Comparison of ENCODE assay signal across 11 cellular contexts in genomic region chr22:41425704-41426365, GRCh38. TPM values are rescaled to one million over a fixed set of nuclear protein-coding genes. Genes with fewer than 3 reads are reported as not detected.
DNase-seq lines count a peak whose midpoint lies in the region; ATAC-seq, FAIRE-seq and TF ChIP-seq lines count a peak whose summit lies in the region.
"Had no signal": no experiment of that assay in that cellular context is flagged by ENCODE, and none has a peak within 500 bp of the region (broad histone marks: within the 10 kb centered on the region; RNA-seq: fewer than 3 reads in every experiment).

No MANE protein-coding gene starts in this region.

- no peak overlapping the region for H3K4me2 ChIP-seq in smooth muscle cell
- no peak overlapping the region for H3K4me2 ChIP-seq in HepG2 (ENCODE audit: low read depth, low read length)

- H4K20me1 ChIP-seq in smooth muscle cell (ENCODE audit: low read depth) = peaks cover 11% of the 10 kb centered on the region
- H4K20me1 ChIP-seq in HepG2 (ENCODE audit: insufficient read depth, low read length) = no peaks in the 10 kb centered on the region

- intact Hi-C loops in natural killer cell (cut with micrococcal nuclease) (no loop called here), HepG2 (cut with micrococcal nuclease; ENCODE audit: unreplicated experiment) (no loop called here)

- 67% methylated on average over 8 of the region's 8 CpGs for WGBS in smooth muscle cell (ENCODE audit: low lambda C conversion rate)
- 85% methylated on average over 8 of the region's 8 CpGs for WGBS in HepG2 (ENCODE audit: low lambda C conversion rate)

- no peak for FAIRE-seq in HepG2 (lab: Jason Lieb, UNC)
- FAIRE-seq: colon had no signal

- POLR2A ChIA-PET in WTC11 (lab: Charles Lee) = no interaction called here
- POLR2A ChIA-PET in HepG2 (lab: Yijun Ruan, JAX) = interaction anchor here (0.5 kb wide), 1 partner anchor 23 kb away, joined by 4 read pairs; no protein-coding TSS in a partner anchor

- H3K9me3 ChIP-seq in smooth muscle cell (replicated peaks; ENCODE audit: low read depth) (no peaks in the 10 kb centered on the region), HepG2 (ENCODE audit: low read length) (no peaks in the 10 kb centered on the region)
- H3K9me3 ChIP-seq: tibial nerve had no signal

- peaks cover 6% of the 10 kb centered on the region for H3K36me3 Mint-ChIP-seq in IgD-negative memory B cell
- H3K36me3 Mint-ChIP-seq in WTC11 = peaks cover 2% of the 10 kb centered on the region; the same call in 1 of the 2 replicates
- no peaks in the 10 kb centered on the region for H3K36me3 Mint-ChIP-seq in natural killer cell

- H3K36me3 ChIP-seq in smooth muscle cell (ENCODE audit: low read depth) (no peaks in the 10 kb centered on the region), HepG2 (replicated peaks in 1 of 2; ENCODE audit: control insufficient read depth in 1 of 2, insufficient read depth in 2 of 2, low read length in 2 of 2) (no peaks in the 10 kb centered on the region)

- no peak for TF ChIP-seq RAD21 in HepG2 (CRISPR knock-in tag; IDR thresholded peaks at IDR 0.05)

- H3K27ac ChIP-seq in smooth muscle cell (ENCODE audit: low read depth) (no peak overlapping the region), HepG2 (ENCODE audit: extremely low read length, insufficient read depth, low read length) (no peak overlapping the region)
- H3K27ac ChIP-seq: HL-60, tibial nerve had no signal

- H3K9me3 Mint-ChIP-seq in IgD-negative memory B cell (no peaks in the 10 kb centered on the region), WTC11 (no peaks in the 10 kb centered on the region), natural killer cell (no peaks in the 10 kb centered on the region)

- no peak for TF ChIP-seq CTCF in WTC11 (IDR thresholded peaks at IDR 0.05)
- TF ChIP-seq CTCF in natural killer cell (IDR thresholded peaks at IDR 0.05) = no peak
- no peak for TF ChIP-seq CTCF in smooth muscle cell (IDR thresholded peaks at IDR 0.05; ENCODE audit: borderline replicate concordance, insufficient read depth, poor library complexity, severe bottlenecking)
- TF ChIP-seq CTCF in HepG2 (CRISPR knock-in tag; IDR thresholded peaks at IDR 0.05) = no peak

- ATAC-seq in WTC11 (no peak), natural killer cell (peak; percentile 49 to 77 (median 64)), HG03139 (IDR thresholded peaks at IDR 0.05; ENCODE audit: unreplicated experiment) (no peak), HepG2 (no peak)

- H3K4me3 ChIP-seq in smooth muscle cell = no peak overlapping the region
- no peak overlapping the region for H3K4me3 ChIP-seq in HepG2 (replicated peaks in 1 of 3; ENCODE audit: insufficient read depth in 1 of 3, low read depth in 2 of 3, low read length in 3 of 3)
- H3K4me3 ChIP-seq: tibial nerve had no signal

- no peaks in the 10 kb centered on the region for H3K4me1 ChIP-seq in smooth muscle cell (ENCODE audit: low read depth)
- no peaks in the 10 kb centered on the region for H3K4me1 ChIP-seq in HepG2 (ENCODE audit: insufficient read depth, low read length)
- H3K4me1 ChIP-seq: tibial nerve had no signal

- H3K4me1 Mint-ChIP-seq in IgD-negative memory B cell (peaks cover 18 to 26% (median 19%) of the 10 kb centered on the region in 3 donors), WTC11 (peaks cover 3% of the 10 kb centered on the region; the same call in 1 of the 2 replicates), natural killer cell (peaks cover 11 to 13% of the 10 kb centered on the region in 2 donors)

- no peaks in the 10 kb centered on the region for H3F3A ChIP-seq in smooth muscle cell (ENCODE audit: low read depth)

- H3K4me3 Mint-ChIP-seq in IgD-negative memory B cell (peak overlapping the region; percentile 42 to 84 (median 56)), WTC11 (no peak overlapping the region), natural killer cell (no peak overlapping the region)

- H3K79me2 ChIP-seq in smooth muscle cell (ENCODE audit: low read depth) (no peaks in the 10 kb centered on the region), HepG2 (ENCODE audit: insufficient read depth, low read length) (no peaks in the 10 kb centered on the region)

- BruUV-seq in HepG2 (replicated peaks; lab: Mats Ljungman, UMichigan) = no TSS peak

- no peaks in the 10 kb centered on the region for H3K27me3 Mint-ChIP-seq in IgD-negative memory B cell
- H3K27me3 Mint-ChIP-seq in WTC11 (ENCODE audit: low read depth) = no peaks in the 10 kb centered on the region
- H3K27me3 Mint-ChIP-seq in natural killer cell (ENCODE audit: low read depth in 2 of 2) = no peaks in the 10 kb centered on the region

- in situ Hi-C loops in HepG2 (cut with HindIII; ENCODE audit: extremely low pct_ligation_motif_present, low pct_unique_long_range_greater_than_20kb) = no loop called here

- H3K9ac ChIP-seq in smooth muscle cell (ENCODE audit: low read depth) (no peak overlapping the region), HepG2 (ENCODE audit: insufficient read depth, low read depth, low read length) (no peak overlapping the region)

- no peaks in the 10 kb centered on the region for H3K27me3 ChIP-seq in smooth muscle cell (ENCODE audit: low read depth)
- H3K27me3 ChIP-seq in HepG2 (ENCODE audit: control insufficient read depth in 1 of 2, insufficient read depth in 2 of 2, low read length in 2 of 2) = no peaks in the 10 kb centered on the region
- H3K27me3 ChIP-seq: tibial nerve had no signal

- H2AFZ ChIP-seq in smooth muscle cell (ENCODE audit: low read depth) = no peak overlapping the region
- no peak overlapping the region for H2AFZ ChIP-seq in HepG2 (ENCODE audit: low read length)

- H3K27ac Mint-ChIP-seq in IgD-negative memory B cell (peak overlapping the region; percentile 69 to 95 (median 91)), WTC11 (peak overlapping the region; percentile 61), natural killer cell (peak overlapping the region; percentile 54 to 84)

- no peak for DNase-seq in WTC11 (ENCODE audit: low spot score)
- no peak for DNase-seq in natural killer cell
- no peak for DNase-seq in smooth muscle cell (lab: John Stamatoyannopoulos, UW; ENCODE audit: unreplicated experiment)
- no peak for DNase-seq in HepG2 (ENCODE audit: low spot score)
- DNase-seq: EL, NCI-H1694 treated with DMSO at 0.1 percent for 48 hours had no signal

- TF ChIP-seq POLR2A in HepG2 (IDR thresholded peaks at IDR 0.05; ENCODE audit: insufficient read depth in 1 of 2, low read depth in 2 of 2, low read length in 2 of 2) = no peak

- CTCF ChIA-PET in WTC11 (lab: Charles Lee) = interaction anchor here (1.1 to 3.8 kb wide), 2 partner anchors 13 to 22 kb away, joined by 3 to 13 read pairs; no protein-coding TSS in a partner anchor
- CTCF ChIA-PET in HepG2 (lab: Yijun Ruan, JAX; ENCODE audit: low intra/inter-chr PET ratio, low total read pairs) = no interaction called here

- TF ChIP-seq EP300 in HepG2 (IDR thresholded peaks at IDR 0.05; ENCODE audit: low read depth in 2 of 2, low read length in 2 of 2) (no peak), HepG2 (CRISPR knock-in tag; IDR thresholded peaks at IDR 0.05; ENCODE audit: borderline replicate concordance) (no peak)

RNA-seq across cellular contexts. Expression of gene TOB2, which starts 20.8 kb away (rescaled TPM):
- polyA plus RNA-seq in IgD-negative memory B cell (52.2 TPM), smooth muscle cell (25.6 and 27.0 TPM in 2 replicates), HepG2 (2011; rRNA removed) (12.2 and 14.3 TPM in 2 replicates)
- total RNA-seq in WTC11 (2021) (46.6 to 52.2 TPM (median 49.4 TPM) in 3 replicates), natural killer cell (10 to 100 TPM; 26.4 to 42.2 (median 32.6) TPM), smooth muscle cell (17.9 and 19.7 TPM in 2 replicates), HepG2 (2016; rRNA removed; fragmentation: Illumina TruSeq; extraction: Trizol) (13.7 and 16.7 TPM in 2 replicates)
- 2.7 and 2.9 TPM in 2 replicates for total RNA-seq in HepG2 (2016; cell fraction: cytosol; rRNA removed; fragmentation: Illumina TruSeq; extraction: Trizol; ENCODE audit: low read depth)
- 14.1 and 14.3 TPM in 2 replicates for total RNA-seq in HepG2 (2016; cell fraction: insoluble cytoplasmic fraction; rRNA removed; fragmentation: Illumina TruSeq; extraction: Trizol)
- 14.6 and 15.0 TPM in 2 replicates for total RNA-seq in HepG2 (2016; cell fraction: membrane; rRNA removed; fragmentation: Illumina TruSeq; extraction: Trizol)
- total RNA-seq in HepG2 (2016; cell fraction: nucleus; rRNA removed; fragmentation: Illumina TruSeq; extraction: Trizol) = 14.9 and 16.2 TPM in 2 replicates
- polyA plus RNA-seq in HepG2 (2011; cell fraction: cytosol; rRNA removed) = 9.6 and 10.9 TPM in 2 replicates
- 20.7 and 21.6 TPM in 2 replicates for polyA plus RNA-seq in HepG2 (2011; cell fraction: nucleus; rRNA removed)
- 12.6 and 16.8 TPM in 2 replicates for polyA plus RNA-seq in HepG2 (2012)
- 2.0 TPM in 2 replicates for polyA plus RNA-seq in HepG2 (2016; cell fraction: cytosol; fragmentation: Illumina TruSeq; extraction: Trizol; ENCODE audit: low read depth)
- polyA plus RNA-seq in HepG2 (2016; cell fraction: insoluble cytoplasmic fraction; fragmentation: Illumina TruSeq; extraction: Trizol; ENCODE audit: low read depth) = 19.1 and 21.8 TPM in 2 replicates
- polyA plus RNA-seq in HepG2 (2016; cell fraction: membrane; fragmentation: Illumina TruSeq; extraction: Trizol; ENCODE audit: low read depth) = 8.7 and 9.6 TPM in 2 replicates
- polyA plus RNA-seq in HepG2 (2016; cell fraction: nucleus; fragmentation: Illumina TruSeq; extraction: Trizol; ENCODE audit: insufficient read depth, low read depth) = 31.0 and 32.7 TPM in 2 replicates
- 15.4 and 25.4 TPM in 2 replicates for polyA minus RNA-seq in HepG2 (2011; rRNA and poly(A)+ RNA removed; ENCODE audit: low replicate concordance)
- polyA minus RNA-seq in HepG2 (2011; cell fraction: cytosol; rRNA and poly(A)+ RNA removed) = 14.9 TPM in 2 replicates
- polyA minus RNA-seq in HepG2 (2011; cell fraction: nucleus; rRNA and poly(A)+ RNA removed) = 8.5 and 10.2 TPM in 2 replicates

RNA-seq across cellular contexts. Expression of gene PHF5A, which starts 42.7 kb away (rescaled TPM):
- polyA plus RNA-seq in IgD-negative memory B cell (23.8 TPM), smooth muscle cell (19.4 and 24.2 TPM in 2 replicates), HepG2 (2011; rRNA removed) (50.7 and 56.6 TPM in 2 replicates)
- total RNA-seq in WTC11 (2021) (93.1 to 99.6 TPM (median 97.9 TPM) in 3 replicates), natural killer cell (10 to 100 TPM; 31.8 to 41.8 (median 37.6) TPM), smooth muscle cell (28.3 and 42.7 TPM in 2 replicates), HepG2 (2016; rRNA removed; fragmentation: Illumina TruSeq; extraction: Trizol) (105 and 154 TPM in 2 replicates)
- total RNA-seq in HepG2 (2016; cell fraction: cytosol; rRNA removed; fragmentation: Illumina TruSeq; extraction: Trizol; ENCODE audit: low read depth) = 34.8 TPM in 2 replicates
- 107 and 165 TPM in 2 replicates for total RNA-seq in HepG2 (2016; cell fraction: insoluble cytoplasmic fraction; rRNA removed; fragmentation: Illumina TruSeq; extraction: Trizol)
- total RNA-seq in HepG2 (2016; cell fraction: membrane; rRNA removed; fragmentation: Illumina TruSeq; extraction: Trizol) = 55.9 and 58.9 TPM in 2 replicates
- 38.4 and 43.4 TPM in 2 replicates for total RNA-seq in HepG2 (2016; cell fraction: nucleus; rRNA removed; fragmentation: Illumina TruSeq; extraction: Trizol)
- polyA plus RNA-seq in HepG2 (2011; cell fraction: cytosol; rRNA removed) = 43.0 and 50.6 TPM in 2 replicates
- 14.8 and 17.9 TPM in 2 replicates for polyA plus RNA-seq in HepG2 (2011; cell fraction: nucleus; rRNA removed)
- polyA plus RNA-seq in HepG2 (2012) = 42.0 and 46.3 TPM in 2 replicates
- polyA plus RNA-seq in HepG2 (2016; cell fraction: cytosol; fragmentation: Illumina TruSeq; extraction: Trizol; ENCODE audit: low read depth) = 22.7 and 24.1 TPM in 2 replicates
- 141 and 153 TPM in 2 replicates for polyA plus RNA-seq in HepG2 (2016; cell fraction: insoluble cytoplasmic fraction; fragmentation: Illumina TruSeq; extraction: Trizol; ENCODE audit: low read depth)
- 38.6 and 42.2 TPM in 2 replicates for polyA plus RNA-seq in HepG2 (2016; cell fraction: membrane; fragmentation: Illumina TruSeq; extraction: Trizol; ENCODE audit: low read depth)
- 44.4 and 50.2 TPM in 2 replicates for polyA plus RNA-seq in HepG2 (2016; cell fraction: nucleus; fragmentation: Illumina TruSeq; extraction: Trizol; ENCODE audit: insufficient read depth, low read depth)
- 22.2 and 41.1 TPM in 2 replicates for polyA minus RNA-seq in HepG2 (2011; rRNA and poly(A)+ RNA removed; ENCODE audit: low replicate concordance)
- 11.8 and 12.4 TPM in 2 replicates for polyA minus RNA-seq in HepG2 (2011; cell fraction: cytosol; rRNA and poly(A)+ RNA removed)
- 14.3 and 15.1 TPM in 2 replicates for polyA minus RNA-seq in HepG2 (2011; cell fraction: nucleus; rRNA and poly(A)+ RNA removed)

RNA-seq across cellular contexts. Expression of gene ACO2, which starts 43.1 kb away (rescaled TPM):
- polyA plus RNA-seq in IgD-negative memory B cell (132 TPM), smooth muscle cell (72.1 and 85.5 TPM in 2 replicates), HepG2 (2011; rRNA removed) (19.2 and 19.4 TPM in 2 replicates)
- total RNA-seq in WTC11 (2021) (98.3 to 104 TPM (median 99.3 TPM) in 3 replicates), natural killer cell (10 to 100 TPM; 77.9 to 99.8 (median 89.5) TPM), smooth muscle cell (33.0 and 33.4 TPM in 2 replicates), HepG2 (2016; rRNA removed; fragmentation: Illumina TruSeq; extraction: Trizol) (39.3 and 45.6 TPM in 2 replicates)
- 34.7 and 46.3 TPM in 2 replicates for total RNA-seq in HepG2 (2016; cell fraction: cytosol; rRNA removed; fragmentation: Illumina TruSeq; extraction: Trizol; ENCODE audit: low read depth)
- total RNA-seq in HepG2 (2016; cell fraction: insoluble cytoplasmic fraction; rRNA removed; fragmentation: Illumina TruSeq; extraction: Trizol) = 35.3 and 49.1 TPM in 2 replicates
- 68.4 and 83.2 TPM in 2 replicates for total RNA-seq in HepG2 (2016; cell fraction: membrane; rRNA removed; fragmentation: Illumina TruSeq; extraction: Trizol)
- total RNA-seq in HepG2 (2016; cell fraction: nucleus; rRNA removed; fragmentation: Illumina TruSeq; extraction: Trizol) = 37.1 and 37.3 TPM in 2 replicates
- polyA plus RNA-seq in HepG2 (2011; cell fraction: cytosol; rRNA removed) = 34.8 and 36.5 TPM in 2 replicates
- 61.6 and 75.9 TPM in 2 replicates for polyA plus RNA-seq in HepG2 (2011; cell fraction: nucleus; rRNA removed)
- polyA plus RNA-seq in HepG2 (2012) = 57.9 and 62.9 TPM in 2 replicates
- 61.5 and 78.5 TPM in 2 replicates for polyA plus RNA-seq in HepG2 (2016; cell fraction: cytosol; fragmentation: Illumina TruSeq; extraction: Trizol; ENCODE audit: low read depth)
- polyA plus RNA-seq in HepG2 (2016; cell fraction: insoluble cytoplasmic fraction; fragmentation: Illumina TruSeq; extraction: Trizol; ENCODE audit: low read depth) = 39.9 and 50.2 TPM in 2 replicates
- polyA plus RNA-seq in HepG2 (2016; cell fraction: membrane; fragmentation: Illumina TruSeq; extraction: Trizol; ENCODE audit: low read depth) = 77.9 and 110 TPM in 2 replicates
- 51.9 and 54.4 TPM in 2 replicates for polyA plus RNA-seq in HepG2 (2016; cell fraction: nucleus; fragmentation: Illumina TruSeq; extraction: Trizol; ENCODE audit: insufficient read depth, low read depth)
- 18.9 and 35.9 TPM in 2 replicates for polyA minus RNA-seq in HepG2 (2011; rRNA and poly(A)+ RNA removed; ENCODE audit: low replicate concordance)
- 31.6 and 35.4 TPM in 2 replicates for polyA minus RNA-seq in HepG2 (2011; cell fraction: cytosol; rRNA and poly(A)+ RNA removed)
- polyA minus RNA-seq in HepG2 (2011; cell fraction: nucleus; rRNA and poly(A)+ RNA removed) = 29.2 and 32.8 TPM in 2 replicates

RNA-seq across cellular contexts. Expression of gene TEF, which starts 44.1 kb away (rescaled TPM):
- 2.9 TPM for polyA plus RNA-seq in IgD-negative memory B cell
- 9.8 to 12.0 TPM (median 10.2 TPM) in 3 replicates for total RNA-seq in WTC11 (2021)
- total RNA-seq in natural killer cell = 1 to 10 TPM; 2.7 to 5.5 (median 3.0) TPM
- total RNA-seq in smooth muscle cell = 6.4 and 7.7 TPM in 2 replicates
- polyA plus RNA-seq in smooth muscle cell = 7.6 and 9.0 TPM in 2 replicates
- total RNA-seq in HepG2 (2016; rRNA removed; fragmentation: Illumina TruSeq; extraction: Trizol) = 7.6 and 8.2 TPM in 2 replicates
- 1.2 and 1.4 TPM in 2 replicates for total RNA-seq in HepG2 (2016; cell fraction: cytosol; rRNA removed; fragmentation: Illumina TruSeq; extraction: Trizol; ENCODE audit: low read depth)
- total RNA-seq in HepG2 (2016; cell fraction: insoluble cytoplasmic fraction; rRNA removed; fragmentation: Illumina TruSeq; extraction: Trizol) = 6.8 and 7.9 TPM in 2 replicates
- total RNA-seq in HepG2 (2016; cell fraction: membrane; rRNA removed; fragmentation: Illumina TruSeq; extraction: Trizol) = 4.4 and 4.7 TPM in 2 replicates
- 4.9 and 6.0 TPM in 2 replicates for total RNA-seq in HepG2 (2016; cell fraction: nucleus; rRNA removed; fragmentation: Illumina TruSeq; extraction: Trizol)
- 11.2 and 13.9 TPM in 2 replicates for polyA plus RNA-seq in HepG2 (2011; rRNA removed)
- polyA plus RNA-seq in HepG2 (2011; cell fraction: cytosol; rRNA removed) = 7.0 and 7.4 TPM in 2 replicates
- polyA plus RNA-seq in HepG2 (2011; cell fraction: nucleus; rRNA removed) = 11.3 and 13.2 TPM in 2 replicates
- polyA plus RNA-seq in HepG2 (2012) = 4.4 and 5.9 TPM in 2 replicates
- polyA plus RNA-seq in HepG2 (2016; cell fraction: cytosol; fragmentation: Illumina TruSeq; extraction: Trizol; ENCODE audit: low read depth) = 0.47 and 0.59 TPM in 2 replicates
- polyA plus RNA-seq in HepG2 (2016; cell fraction: insoluble cytoplasmic fraction; fragmentation: Illumina TruSeq; extraction: Trizol; ENCODE audit: low read depth) = 5.6 and 6.0 TPM in 2 replicates
- 2.1 and 2.3 TPM in 2 replicates for polyA plus RNA-seq in HepG2 (2016; cell fraction: membrane; fragmentation: Illumina TruSeq; extraction: Trizol; ENCODE audit: low read depth)
- polyA plus RNA-seq in HepG2 (2016; cell fraction: nucleus; fragmentation: Illumina TruSeq; extraction: Trizol; ENCODE audit: insufficient read depth, low read depth) = 7.1 and 7.2 TPM in 2 replicates
- polyA minus RNA-seq in HepG2 (2011; rRNA and poly(A)+ RNA removed; ENCODE audit: low replicate concordance) = 7.9 and 26.0 TPM in 2 replicates
- 7.2 and 7.3 TPM in 2 replicates for polyA minus RNA-seq in HepG2 (2011; cell fraction: cytosol; rRNA and poly(A)+ RNA removed)
- 4.7 and 5.0 TPM in 2 replicates for polyA minus RNA-seq in HepG2 (2011; cell fraction: nucleus; rRNA and poly(A)+ RNA removed)

Comparison
In these comparisons a context has a peak if more than half of its experiments do, and no peak if none do; other contexts are left out.
1. H3K4me3 Mint-ChIP-seq: peak in IgD-negative memory B cell (4 of 4); none in WTC11 (single experiment) and natural killer cell (single experiment).
2. ATAC-seq: peak in natural killer cell (3 of 3); none in WTC11 (single experiment), HG03139 (single experiment) and HepG2 (single experiment).
3. Peak in every context shown above with its lines, with median percentiles within 50 percentile points of each other: H3K27ac Mint-ChIP-seq.